Comparison of ENCODE assay signal across 18 cellular contexts in genomic region chr3:184659797-184660301, GRCh38. TPM values are rescaled to one million over a fixed set of nuclear protein-coding genes. Genes with fewer than 3 reads are reported as not detected.
DNase-seq lines count a peak whose midpoint lies in the region; ATAC-seq and TF ChIP-seq lines count a peak whose summit lies in the region.
"Had no signal": no experiment of that assay in that cellular context is flagged by ENCODE, and none has a peak within 500 bp of the region (broad histone marks: within the 10 kb centered on the region; RNA-seq: fewer than 3 reads in every experiment).

No MANE protein-coding gene starts in this region.

- H3K4me2 ChIP-seq in PC-9 = peak overlapping the region; percentile 31

- no peaks in the 10 kb centered on the region for H3K9me3 ChIP-seq in PC-9 (ENCODE audit: insufficient read depth, low read depth)
- no peaks in the 10 kb centered on the region for H3K9me3 ChIP-seq in gastrocnemius medialis
- H3K9me3 ChIP-seq in esophagus squamous epithelium = no peaks in the 10 kb centered on the region
- H3K9me3 ChIP-seq: colonic mucosa, SJSA1, upper lobe of left lung had no signal

- no peaks in the 10 kb centered on the region for H3K79me2 ChIP-seq in PC-9 (ENCODE audit: low read depth)

- H3K4me1 ChIP-seq in PC-9 (replicated peaks; ENCODE audit: insufficient read depth) (peaks cover 29% of the 10 kb centered on the region), gastrocnemius medialis (peaks cover 0 to 10% of the 10 kb centered on the region in 2 donors), esophagus squamous epithelium (peaks cover 0 to 10% (median 3%) of the 10 kb centered on the region in 3 donors)
- H3K4me1 ChIP-seq: colonic mucosa, upper lobe of left lung had no signal

- in situ Hi-C loops in gastrocnemius medialis (cut with MboI; ENCODE audit: low sequenced_read_pairs in 4 of 4) = no loop called here

- TF ChIP-seq CTCF in PC-9 (conservative IDR thresholded peaks at IDR 0.05) (no peak), fibroblast of villous mesenchyme (IDR thresholded peaks at IDR 0.05; ENCODE audit: insufficient read depth, low read depth, low read length) (no peak), gastrocnemius medialis (IDR thresholded peaks at IDR 0.05 in 4 of 5, conservative IDR thresholded peaks at IDR 0.05 in 1 of 5) (no peak), esophagus squamous epithelium (IDR thresholded peaks at IDR 0.05) (no peak)

- POLR2A ChIA-PET in PC-9 (lab: Charles Lee; ENCODE audit: unreplicated experiment) = interaction anchor here (0.6 kb wide), 2 partner anchors 12 to 15 kb away, joined by 5 to 7 read pairs; no protein-coding TSS in a partner anchor

- H3K27ac ChIP-seq in PC-9 (no peak overlapping the region), gastrocnemius medialis (no peak overlapping the region), esophagus squamous epithelium (no peak overlapping the region)
- H3K27ac ChIP-seq: colonic mucosa, SJSA1, upper lobe of left lung had no signal

- H3K36me3 ChIP-seq in PC-9 (ENCODE audit: low read depth) (no peaks in the 10 kb centered on the region), gastrocnemius medialis (no peaks in the 10 kb centered on the region), esophagus squamous epithelium (no peaks in the 10 kb centered on the region)
- H3K36me3 ChIP-seq: colonic mucosa, SJSA1, upper lobe of left lung had no signal

- H4K20me1 ChIP-seq in PC-9 (ENCODE audit: insufficient read depth) = no peaks in the 10 kb centered on the region

- H2AFZ ChIP-seq in PC-9 = no peak overlapping the region

- peak; percentile 28 to 55 for ATAC-seq in gastrocnemius medialis
- ATAC-seq: natural killer cell treated with Interleukin-12 subunit alpha and Interleukin-12 subunit beta and Interleukin-15 and Interleukin-18, amount 100 ng/mL, for 72 hours had no signal

- peaks cover 18% of the 10 kb centered on the region for H3F3A ChIP-seq in PC-9 (ENCODE audit: insufficient read depth, low read depth)

- H3K27me3 ChIP-seq in PC-9 (ENCODE audit: insufficient read depth, low read depth) (no peaks in the 10 kb centered on the region), gastrocnemius medialis (no peaks in the 10 kb centered on the region), esophagus squamous epithelium (no peaks in the 10 kb centered on the region)
- H3K27me3 ChIP-seq: colonic mucosa, SJSA1, upper lobe of left lung had no signal

- H3K4me3 ChIP-seq in PC-9 = no peak overlapping the region
- H3K4me3 ChIP-seq in fibroblast of villous mesenchyme (ENCODE audit: low read depth, low read length) = no peak overlapping the region
- no peak overlapping the region for H3K4me3 ChIP-seq in gastrocnemius medialis
- no peak overlapping the region for H3K4me3 ChIP-seq in esophagus squamous epithelium
- H3K4me3 ChIP-seq: colonic mucosa, SJSA1, upper lobe of left lung had no signal

- CTCF ChIA-PET in PC-9 (lab: Charles Lee) = interaction anchor here (0.7 to 0.9 kb wide), 2 partner anchors 25 to 98 kb away, joined by 3 to 5 read pairs; partner anchors contain the start of gene EPHB3

- WGBS in esophagus squamous epithelium, 2 donors = 64 to 71% methylated on average over 4 to 6 of the region's 10 CpGs

- no TSS peak for BruUV-seq in PC-9 (replicated peaks; lab: Mats Ljungman, UMichigan)

- no peak for TF ChIP-seq POLR2A in gastrocnemius medialis (IDR thresholded peaks at IDR 0.05)
- no peak for TF ChIP-seq POLR2A in esophagus squamous epithelium (IDR thresholded peaks at IDR 0.05)

- intact Hi-C loops in PC-9 (cut with micrococcal nuclease; ENCODE audit: unreplicated experiment) = loop anchor here (1.0 kb wide), 1 partner anchor 52 kb away; the partner anchor contains the start of gene MAGEF1
- intact Hi-C loops in gastrocnemius medialis (cut with DNase I; ENCODE audit: low total_unique reads) = no loop called here
- intact Hi-C loops in esophagus squamous epithelium (cut with DNase I) = no loop called here

- peak; percentile 64 for DNase-seq in NCI-H82 (lab: John Stamatoyannopoulos, UW)
- no peak for DNase-seq in NCI-H82 treated with DMSO at 0.1 percent for 48 hours (lab: John Stamatoyannopoulos, UW; ENCODE audit: unreplicated experiment)
- peak; percentile 45 to 85 for DNase-seq in PC-9
- peak; percentile 3 for DNase-seq in fibroblast of villous mesenchyme (ENCODE audit: low read depth)
- DNase-seq in gastrocnemius medialis = no peak
- DNase-seq in esophagus squamous epithelium (lab: John Stamatoyannopoulos, UW) = no peak
- DNase-seq in NCI-H187 treated with DMSO at 0.1 percent for 48 hours (lab: John Stamatoyannopoulos, UW) = no peak
- DNase-seq in DMS 273 treated with DMSO at 0.1 percent for 48 hours (lab: John Stamatoyannopoulos, UW) = no peak
- DNase-seq: 8988T; activated B cell treated with CpG ODN at 0.5 μM for 24 hours; activated CD8-positive, alpha-beta memory T cell treated with anti-CD3 and anti-CD28 coated beads, Interleukin-2, amount 50 U/mL, for 48 hours; activated naive CD8-positive, alpha-beta T cell treated with anti-CD3 and anti-CD28 coated beads for 36 hours; colonic mucosa; COR-L47; NCI-H446 had no signal

- H3K9me2 ChIP-seq in PC-9 (ENCODE audit: insufficient read depth) = no peaks in the 10 kb centered on the region

RNA-seq across cellular contexts. Expression of gene MAGEF1, which starts 52.0 kb away (rescaled TPM):
- total RNA-seq in PC-9 (2021) = 97.2 and 106 TPM in 2 replicates
- total RNA-seq in fibroblast of villous mesenchyme = 20.6 and 23.7 TPM in 2 replicates
- total RNA-seq in gastrocnemius medialis = 10 to 100 TPM in 3 of 4 donors, 1 to 10 TPM in 1; 9.5 to 19.9 (median 14.8) TPM
- total RNA-seq in esophagus squamous epithelium = 10 to 100 TPM; 18.3 to 28.4 (median 20.6) TPM

Comparison
In these comparisons a context has a peak if more than half of its experiments do, and no peak if none do; other contexts are left out.
1. DNase-seq: peak in NCI-H82 (single experiment), PC-9 (2 of 2) and fibroblast of villous mesenchyme (single experiment); none in NCI-H82 treated with DMSO at 0.1 percent for 48 hours (single experiment), gastrocnemius medialis (0 of 2), esophagus squamous epithelium (single experiment), NCI-H187 treated with DMSO at 0.1 percent for 48 hours (single experiment) and DMS 273 treated with DMSO at 0.1 percent for 48 hours (single experiment).